Comparison of ENCODE assay signal across 14 cellular contexts in the genomic region with DNA sequence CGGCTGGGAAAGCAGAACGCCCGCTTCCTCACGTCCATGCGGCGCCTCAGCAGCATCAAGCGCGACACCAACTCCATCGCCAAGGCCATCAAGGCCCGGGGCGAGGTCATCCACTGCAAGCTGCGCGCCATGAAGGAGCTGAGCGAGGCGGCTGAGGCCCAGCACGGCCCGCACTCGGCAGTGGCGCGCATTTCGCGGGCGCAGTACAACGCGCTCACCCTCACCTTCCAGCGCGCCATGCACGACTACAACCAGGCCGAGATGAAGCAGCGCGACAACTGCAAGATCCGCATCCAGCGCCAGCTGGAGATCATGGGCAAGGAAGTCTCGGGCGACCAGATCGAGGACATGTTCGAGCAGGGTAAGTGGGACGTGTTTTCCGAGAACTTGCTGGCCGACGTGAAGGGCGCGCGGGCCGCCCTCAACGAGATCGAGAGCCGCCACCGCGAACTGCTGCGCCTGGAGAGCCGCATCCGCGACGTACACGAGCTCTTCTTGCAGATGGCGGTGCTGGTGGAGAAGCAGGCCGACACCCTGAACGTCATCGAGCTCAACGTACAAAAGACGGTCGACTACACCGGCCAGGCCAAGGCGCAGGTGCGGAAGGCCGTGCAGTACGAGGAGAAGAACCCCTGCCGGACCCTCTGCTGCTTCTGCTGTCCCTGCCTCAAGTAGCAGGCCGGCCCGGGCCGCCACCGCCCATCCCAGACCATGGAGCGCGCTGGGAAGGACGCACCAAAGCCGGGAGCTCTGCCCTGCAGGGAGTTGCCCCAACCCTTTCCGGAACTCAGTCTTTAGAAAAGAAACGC.
"Had no signal": no experiment of that assay in that cellular context is flagged by ENCODE, and none has a peak within 500 bp of the region (broad histone marks: within the 10 kb centered on the region; RNA-seq: fewer than 3 reads in every experiment).

No MANE protein-coding gene starts in this region.

- H3K27ac ChIP-seq: epithelial cell of prostate, esophagus muscularis mucosa, gastrocnemius medialis, left ventricle myocardium inferior, lower lobe of right lung, parathyroid adenoma, right atrium auricular region, tibial nerve had no signal

- H3K9ac ChIP-seq: parathyroid adenoma had no signal

- H3K4me1 ChIP-seq: gastrocnemius medialis, parathyroid adenoma, right atrium auricular region, tibial nerve had no signal

- ATAC-seq: effector memory CD8-positive, alpha-beta T cell; gastrocnemius medialis; stimulated activated memory B cell treated with anti-CD40 and anti-IgM and Interleukin-4, amounts not matched to agents 10 μg/mL and 1 μg/mL and 100 μg/mL, for 72 hours had no signal

- H3K9me3 ChIP-seq: esophagus muscularis mucosa, gastrocnemius medialis, left ventricle myocardium inferior, lower lobe of right lung, right atrium auricular region, tibial nerve had no signal

- DNase-seq: effector memory CD8-positive, alpha-beta T cell; gastrocnemius medialis; glutamatergic neuron; islet precursor cell; left ventricle myocardium inferior; lower lobe of right lung; naive B cell; stimulated activated CD4-positive, alpha-beta T cell treated with anti-CD3 and anti-CD28 coated beads, Interleukin-4, amount 100 ng/mL, for 24 hours had no signal

- H3K27me3 ChIP-seq: gastrocnemius medialis, right atrium auricular region, tibial nerve had no signal

- H3K36me3 ChIP-seq: gastrocnemius medialis had no signal

- H3K4me3 ChIP-seq: esophagus muscularis mucosa, gastrocnemius medialis, left ventricle myocardium inferior, lower lobe of right lung, right atrium auricular region, tibial nerve had no signal
